9 cellular contexts compared by ENCODE assay signal in the genomic region with DNA sequence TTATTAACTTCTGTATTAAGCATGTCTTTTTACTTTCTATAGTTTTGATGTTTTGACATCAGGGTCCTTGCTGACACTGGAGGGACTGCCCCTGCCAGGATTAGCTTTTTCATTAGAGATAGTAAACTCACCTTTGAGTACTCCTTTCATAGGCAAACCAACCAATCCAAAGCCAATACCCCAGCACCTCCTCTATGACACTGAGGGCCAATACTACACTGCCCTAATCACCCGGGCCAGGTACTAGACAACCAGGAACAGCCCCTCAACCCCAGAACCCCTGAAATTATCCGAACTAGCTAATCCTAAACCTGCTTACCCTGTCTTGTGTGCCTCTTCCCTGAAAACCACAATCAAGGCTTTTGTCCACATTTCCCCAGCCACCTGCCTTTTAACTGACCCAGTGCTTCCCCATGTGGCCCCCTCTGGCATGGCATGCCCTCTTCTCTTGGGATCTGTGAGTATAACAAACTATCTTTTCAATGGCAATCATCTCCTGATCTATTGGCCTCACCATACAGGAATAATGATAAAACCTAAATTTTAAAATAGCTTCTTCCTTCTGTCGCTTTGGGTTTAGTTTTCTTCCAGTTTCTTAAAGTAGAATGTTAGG. TPM values are rescaled to one million over a fixed set of nuclear protein-coding genes. Genes with fewer than 3 reads are reported as not detected.
DNase-seq lines count a peak whose midpoint lies in the region; ATAC-seq and TF ChIP-seq lines count a peak whose summit lies in the region.
"Had no signal": no experiment of that assay in that cellular context is flagged by ENCODE, and none has a peak within 500 bp of the region (broad histone marks: within the 10 kb centered on the region; RNA-seq: fewer than 3 reads in every experiment).

No MANE protein-coding gene starts in this region.

- H3K36me3 Mint-ChIP-seq in endothelial cell (ENCODE audit: low read depth, unreplicated experiment) = peaks cover 21% of the 10 kb centered on the region

- peak; percentile 18 for DNase-seq in NCI-H748 (lab: John Stamatoyannopoulos, UW; ENCODE audit: unreplicated experiment)
- DNase-seq in NCI-H748 treated with DMSO at 0.1 percent for 48 hours (lab: John Stamatoyannopoulos, UW) = no peak
- peak; percentile 38 for DNase-seq in NB4 (ENCODE audit: low read depth)
- DNase-seq in endothelial cell (ENCODE audit: low spot score) = peak; percentile 35
- peak; percentile 12 for DNase-seq in retina
- DNase-seq in NCI-H2029 treated with DMSO at 0.1 percent for 48 hours (lab: John Stamatoyannopoulos, UW) = no peak

- H3K4me1 Mint-ChIP-seq in endothelial cell (ENCODE audit: unreplicated experiment) = no peaks in the 10 kb centered on the region

- H3K4me3 Mint-ChIP-seq in endothelial cell (ENCODE audit: unreplicated experiment) = no peak overlapping the region
- H3K4me3 Mint-ChIP-seq: T-helper 1 cell treated with Interleukin-12 subunit alpha and Interleukin-12 subunit beta and Interleukin-4 antibody, amounts not matched to agents 30 μg/mL and 1 μg/mL, for 36 hours had no signal

- no peak overlapping the region for H3K4me3 ChIP-seq in NB4 (ENCODE audit: low read depth, low read length)

- no peak overlapping the region for H3K27ac Mint-ChIP-seq in endothelial cell (ENCODE audit: unreplicated experiment)
- H3K27ac Mint-ChIP-seq: T-helper 1 cell treated with Interleukin-12 subunit alpha and Interleukin-12 subunit beta and Interleukin-4 antibody, amounts not matched to agents 30 μg/mL and 1 μg/mL, for 36 hours had no signal

- ATAC-seq in HG03159 (IDR thresholded peaks at IDR 0.05; ENCODE audit: unreplicated experiment) (no peak), HG03045 (IDR thresholded peaks at IDR 0.05; ENCODE audit: unreplicated experiment) (no peak)

- no peaks in the 10 kb centered on the region for H3K9me3 Mint-ChIP-seq in endothelial cell (ENCODE audit: unreplicated experiment)
- H3K9me3 Mint-ChIP-seq: T-helper 1 cell treated with Interleukin-12 subunit alpha and Interleukin-12 subunit beta and Interleukin-4 antibody, amounts not matched to agents 30 μg/mL and 1 μg/mL, for 36 hours had no signal

- peaks cover 1% of the 10 kb centered on the region for H3K27me3 Mint-ChIP-seq in endothelial cell (ENCODE audit: unreplicated experiment)

- TF ChIP-seq CTCF in NB4 (IDR thresholded peaks at IDR 0.05; ENCODE audit: low read depth, low read length) = peak; percentile 58
- peak; percentile 63 for TF ChIP-seq CTCF in endothelial cell (IDR thresholded peaks at IDR 0.05; ENCODE audit: unreplicated experiment)

- TF ChIP-seq POLR2A in NB4 (IDR thresholded peaks at IDR 0.05; ENCODE audit: extremely low read depth, insufficient read length) = no peak

RNA-seq across cellular contexts. Expression of gene RAB6A, which starts 31.2 kb away (rescaled TPM):
- total RNA-seq in endothelial cell (ENCODE audit: unreplicated experiment) = 125 TPM

RNA-seq across cellular contexts. Expression of gene MRPL48, which starts 58.0 kb away (rescaled TPM):
- 21.7 TPM for total RNA-seq in endothelial cell (ENCODE audit: unreplicated experiment)

Comparison
In these comparisons a context has a peak if more than half of its experiments do, and no peak if none do; other contexts are left out.
1. DNase-seq: peak in NCI-H748 (single experiment), NB4 (single experiment), endothelial cell (single experiment) and retina (single experiment); none in NCI-H748 treated with DMSO at 0.1 percent for 48 hours (single experiment) and NCI-H2029 treated with DMSO at 0.1 percent for 48 hours (single experiment).